ENCODE assay signal across 1 cellular context in genomic region chr7:28381466-28381865, GRCh38.
TF ChIP-seq lines count a peak whose summit lies in the region.

No MANE protein-coding gene starts in this region.

TF ChIP-seq in GM12878, 131 proteins besides CTCF, POLR2A, EP300 and RAD21 (continued from another document):
- TF ChIP-seq CEBPB (IDR thresholded peaks at IDR 0.05; ENCODE audit: borderline replicate concordance in 1 of 2, low read depth in 2 of 2, low read length in 2 of 2), result no peak
- TF ChIP-seq, protein P1, sequence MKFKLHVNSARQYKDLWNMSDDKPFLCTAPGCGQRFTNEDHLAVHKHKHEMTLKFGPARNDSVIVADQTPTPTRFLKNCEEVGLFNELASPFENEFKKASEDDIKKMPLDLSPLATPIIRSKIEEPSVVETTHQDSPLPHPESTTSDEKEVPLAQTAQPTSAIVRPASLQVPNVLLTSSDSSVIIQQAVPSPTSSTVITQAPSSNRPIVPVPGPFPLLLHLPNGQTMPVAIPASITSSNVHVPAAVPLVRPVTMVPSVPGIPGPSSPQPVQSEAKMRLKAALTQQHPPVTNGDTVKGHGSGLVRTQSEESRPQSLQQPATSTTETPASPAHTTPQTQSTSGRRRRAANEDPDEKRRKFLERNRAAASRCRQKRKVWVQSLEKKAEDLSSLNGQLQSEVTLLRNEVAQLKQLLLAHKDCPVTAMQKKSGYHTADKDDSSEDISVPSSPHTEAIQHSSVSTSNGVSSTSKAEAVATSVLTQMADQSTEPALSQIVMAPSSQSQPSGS (IDR thresholded peaks at IDR 0.05; ENCODE audit: low read length), result no peak
- no peak for TF ChIP-seq PAX5 (IDR thresholded peaks at IDR 0.05; ENCODE audit: borderline replicate concordance, low read depth, low read length)
- TF ChIP-seq POU2F2 (IDR thresholded peaks at IDR 0.05; ENCODE audit: borderline replicate concordance, low read depth, low read length), result no peak
- TF ChIP-seq TCF7 (IDR thresholded peaks at IDR 0.05; ENCODE audit: borderline replicate concordance), result no peak
- no peak for TF ChIP-seq NR2C2 (IDR thresholded peaks at IDR 0.05; ENCODE audit: borderline replicate concordance, control insufficient read depth, insufficient read length, low read depth)
- no peak for TF ChIP-seq KDM1A (IDR thresholded peaks at IDR 0.05; ENCODE audit: borderline replicate concordance)
